ENCODE assay signal across 26 cellular contexts in the genomic region with DNA sequence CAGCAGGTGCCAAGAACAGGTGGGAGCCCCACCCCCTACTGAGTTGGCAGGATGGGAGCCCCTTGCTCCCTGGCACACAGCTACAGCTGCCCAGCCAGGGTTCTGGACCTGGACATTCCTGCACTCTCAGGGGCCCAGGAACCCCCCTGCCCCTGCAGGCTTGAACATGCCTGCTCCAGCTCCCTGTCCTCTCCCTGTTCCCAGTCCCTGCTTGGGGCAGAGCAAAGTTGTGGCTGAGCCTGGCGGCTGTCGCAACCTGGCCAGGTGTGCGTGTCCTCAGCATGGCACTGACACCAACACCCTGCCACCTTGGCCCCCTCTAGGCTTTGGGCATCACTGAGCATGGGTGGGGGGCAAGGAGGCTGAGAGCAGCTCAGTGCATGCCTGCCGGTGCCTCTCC.
"Had no signal": no experiment of that assay in that cellular context is flagged by ENCODE, and none has a peak within 500 bp of the region (broad histone marks: within the 10 kb centered on the region; RNA-seq: fewer than 3 reads in every experiment).

No MANE protein-coding gene starts in this region.

- H3K4me3 Mint-ChIP-seq: mesothelial cell of epicardium; naive B cell; natural killer cell; nephron progenitor cell; neural progenitor cell; stimulated activated naive CD8-positive, alpha-beta T cell treated with anti-CD3 and anti-CD28 coated beads, Interleukin-15, amount 100 ng/mL, for 72 hours; type B pancreatic cell had no signal

- H3K4me1 Mint-ChIP-seq: mesothelial cell of epicardium; natural killer cell; nephron progenitor cell; neural progenitor cell; stimulated activated naive CD8-positive, alpha-beta T cell treated with anti-CD3 and anti-CD28 coated beads, Interleukin-15, amount 100 ng/mL, for 72 hours had no signal

- H3K36me3 ChIP-seq: left lung, neural progenitor cell, ovary, prostate gland, tibial nerve had no signal

- DNase-seq: head of caudate nucleus; hippocampal formation; left colon; mesendoderm; naive B cell; natural killer cell; nephron progenitor cell; ovary; retina; stimulated activated CD4-positive, alpha-beta T cell treated with anti-CD3 and anti-CD28 coated beads, Interleukin-12 subunit alpha, Interleukin-12 subunit beta, amount 100 ng/mL, for 4 hours; stimulated activated CD4-positive, alpha-beta T cell treated with anti-CD3 and anti-CD28 coated beads, Interleukin-15, amount 100 ng/mL, for 24 hours; stimulated activated CD4-positive, alpha-beta T cell treated with anti-CD3 and anti-CD28 coated beads, Interleukin-2, amount 100 ng/mL, for 24 hours; stimulated activated CD4-positive, alpha-beta T cell treated with anti-CD3 and anti-CD28 coated beads, Interleukin-4, amount 100 ng/mL, for 1 hour; stimulated activated naive CD4-positive, alpha-beta T cell treated with Interleukin-2 at 50 U/mL for 16 hours; stimulated activated naive CD8-positive, alpha-beta T cell treated with anti-CD3 and anti-CD28 coated beads, Interleukin-15, amount 100 ng/mL, for 72 hours; substantia nigra had no signal

- H3K9me3 Mint-ChIP-seq: mesothelial cell of epicardium, nephron progenitor cell, neural progenitor cell, type B pancreatic cell had no signal

- H3K4me1 ChIP-seq: left lung, neural progenitor cell, prostate gland, tibial nerve had no signal

- H3K27ac Mint-ChIP-seq: mesothelial cell of epicardium; natural killer cell; nephron progenitor cell; neural progenitor cell; stimulated activated naive CD8-positive, alpha-beta T cell treated with anti-CD3 and anti-CD28 coated beads, Interleukin-15, amount 100 ng/mL, for 72 hours; type B pancreatic cell had no signal

- H3K9ac ChIP-seq: neural progenitor cell had no signal

- H3K27me3 ChIP-seq: left lung, neural progenitor cell, ovary, tibial nerve had no signal

- ATAC-seq: left colon; left lung; natural killer cell; right cardiac atrium; sciatic nerve; stimulated activated naive CD8-positive, alpha-beta T cell treated with anti-CD3 and anti-CD28 coated beads, Interleukin-15, amount 100 ng/mL, for 72 hours had no signal

- H3K9me3 ChIP-seq: prostate gland had no signal

- H3K27me3 Mint-ChIP-seq: naive B cell; stimulated activated naive CD8-positive, alpha-beta T cell treated with anti-CD3 and anti-CD28 coated beads, Interleukin-15, amount 100 ng/mL, for 72 hours; type B pancreatic cell had no signal

- H3K4me3 ChIP-seq: left lung, lung, neural progenitor cell, ovary, prostate gland, skin epidermis, tibial nerve had no signal

- H3K27ac ChIP-seq: left lung, neural progenitor cell, ovary, prostate gland, skin epidermis, tibial nerve had no signal

- H3K4me2 ChIP-seq: neural progenitor cell had no signal

- H3K36me3 Mint-ChIP-seq: mesothelial cell of epicardium, natural killer cell, neural progenitor cell, type B pancreatic cell had no signal
